8 cellular contexts compared by ENCODE assay signal in genomic region chr3:47475570-47476329, GRCh38. TPM values are rescaled to one million over a fixed set of nuclear protein-coding genes. Genes with fewer than 3 reads are reported as not detected.
DNase-seq lines count a peak whose midpoint lies in the region; ATAC-seq, FAIRE-seq and TF ChIP-seq lines count a peak whose summit lies in the region.

Gene SCAP (minus strand): TSS chr3:47475941. CDS start chr3:47442993, 32,948 bp downstream.

- H3K27ac ChIP-seq in OCI-LY3 (ENCODE audit: low read length) (peak within 1 kb of the TSS; percentile 50), endothelial cell of umbilical vein (ENCODE audit: insufficient read depth, low read depth, low read length) (no peak within 1 kb of the TSS)

- peak; percentile 94 for DNase-seq in DMS 273 (lab: John Stamatoyannopoulos, UW; ENCODE audit: unreplicated experiment)
- DNase-seq in HUDEP-2 (lab: John Stamatoyannopoulos, UW; ENCODE audit: unreplicated experiment in 76 of 76), result peak in 75 of 76 experiments; percentile 47 to 95 (median 91)
- peak; percentile 100 for DNase-seq in activated CD8-positive, alpha-beta memory T cell treated with anti-CD3 and anti-CD28 coated beads, Interleukin-2, amount 50 U/mL, for 48 hours
- DNase-seq in endothelial cell of umbilical vein (ENCODE audit: low read depth, low spot score), result peak; percentile 85
- peak; percentile 68 for DNase-seq in middle frontal gyrus (ENCODE audit: extremely low spot score, low spot score)
- DNase-seq in stimulated activated CD8-positive, alpha-beta memory T cell treated with anti-CD3 and anti-CD28 coated beads, Interleukin-2, amount 100 ng/mL, for 1 hour (ENCODE audit: low read depth in 2 of 2), result peak; percentile 93 to 95

- H3K9ac ChIP-seq in OCI-LY3 (ENCODE audit: low read length) (peak within 1 kb of the TSS; percentile 79), endothelial cell of umbilical vein (replicated peaks; ENCODE audit: extremely low read depth, insufficient read depth, low read length) (peak within 1 kb of the TSS; percentile 26)

- CTCF ChIA-PET in endothelial cell of umbilical vein (lab: Charles Lee), result interaction anchor here (0.6 to 4.9 kb wide), 9 partner anchors 9 to 54 kb away, joined by 3 to 79 read pairs (median 3); no protein-coding TSS in a partner anchor

- peak; percentile 89 for ATAC-seq in GM21390 (IDR thresholded peaks at IDR 0.05; ENCODE audit: unreplicated experiment)

- TF ChIP-seq CTCF in OCI-LY3 (IDR thresholded peaks at IDR 0.05; ENCODE audit: low read depth, low read length), result peak; percentile 79
- peak; percentile 84 to 95 for TF ChIP-seq CTCF in endothelial cell of umbilical vein (IDR thresholded peaks at IDR 0.05; ENCODE audit: extremely low read depth in 1 of 2, insufficient read depth in 1 of 2, low read depth in 1 of 2, low read length in 2 of 2)

- dilution Hi-C loops in endothelial cell of umbilical vein (cut with MboI; ENCODE audit: extremely low pct_ligation_motif_present, low sequenced_read_pairs), result no loop called here

- no peaks in the 10 kb centered on the region for H3K9me1 ChIP-seq in endothelial cell of umbilical vein (replicated peaks; ENCODE audit: control insufficient read depth, extremely low read depth, insufficient read depth, low read length)

- peaks cover 48% of the 10 kb centered on the region for H3K79me2 ChIP-seq in OCI-LY3 (ENCODE audit: low read length)
- peaks cover 23% of the 10 kb centered on the region for H3K79me2 ChIP-seq in endothelial cell of umbilical vein (ENCODE audit: control insufficient read depth, insufficient read depth, low read length)

- H3K36me3 ChIP-seq in OCI-LY3 (replicated peaks; ENCODE audit: low read depth, low read length) (peaks cover 6% of the 10 kb centered on the region), endothelial cell of umbilical vein (ENCODE audit: control insufficient read depth in 2 of 2, extremely low read depth in 1 of 2, insufficient read depth in 2 of 2, low read length in 2 of 2) (no peaks in the 10 kb centered on the region)

- intact Hi-C loops in endothelial cell of umbilical vein (cut with micrococcal nuclease), result loop anchor here (1.0 to 2.0 kb wide), 3 partner anchors 35 to 311 kb away; partner anchors contain the start of gene SETD2

- H3K4me3 ChIP-seq in OCI-LY3 (ENCODE audit: low read length), result peak within 1 kb of the TSS; percentile 78
- H3K4me3 ChIP-seq in endothelial cell of umbilical vein (replicated peaks in 1 of 3; ENCODE audit: insufficient read depth in 1 of 3, low read depth in 1 of 3, low read length in 3 of 3), result peak within 1 kb of the TSS; percentile 60 to 83 (median 82)

- peak; percentile 15 for TF ChIP-seq POLR2A in endothelial cell of umbilical vein (IDR thresholded peaks at IDR 0.05; ENCODE audit: low read depth, low read length)

- peaks cover 18% of the 10 kb centered on the region for H4K20me1 ChIP-seq in OCI-LY3 (ENCODE audit: insufficient read depth, low read length)
- H4K20me1 ChIP-seq in endothelial cell of umbilical vein (replicated peaks; ENCODE audit: control insufficient read depth, extremely low read depth, insufficient read depth, low read length), result no peaks in the 10 kb centered on the region

- H3K27me3 ChIP-seq in OCI-LY3 (ENCODE audit: low read depth, low read length), result no peaks in the 10 kb centered on the region
- H3K27me3 ChIP-seq in endothelial cell of umbilical vein (ENCODE audit: control insufficient read depth in 2 of 2, insufficient read depth in 2 of 2, low read length in 2 of 2), result no peaks in the 10 kb centered on the region

- peak; percentile 81 for FAIRE-seq in endothelial cell of umbilical vein (lab: Jason Lieb, UNC)

- H3K9me3 ChIP-seq in OCI-LY3 (ENCODE audit: insufficient read depth, low read length) (no peaks in the 10 kb centered on the region), endothelial cell of umbilical vein (replicated peaks; ENCODE audit: control insufficient read depth, insufficient read depth, low read length) (no peaks in the 10 kb centered on the region)

- H3K4me1 ChIP-seq in OCI-LY3 (ENCODE audit: low read length) (peaks cover 14% of the 10 kb centered on the region), endothelial cell of umbilical vein (ENCODE audit: control insufficient read depth, extremely low read depth, insufficient read depth, low read length) (no peaks in the 10 kb centered on the region)

- H3K4me2 ChIP-seq in OCI-LY3 (ENCODE audit: low read length) (peak within 1 kb of the TSS; percentile 73), endothelial cell of umbilical vein (ENCODE audit: insufficient read depth, low read length) (peak within 1 kb of the TSS; percentile 81)

- BruUV-seq in endothelial cell of umbilical vein (replicated peaks; lab: Mats Ljungman, UMichigan), result no TSS peak

- H2AFZ ChIP-seq in OCI-LY3 (ENCODE audit: low read depth, low read length) (peak within 1 kb of the TSS; percentile 98), endothelial cell of umbilical vein (ENCODE audit: low read depth, low read length) (peak within 1 kb of the TSS; percentile 57)

- POLR2A ChIA-PET in endothelial cell of umbilical vein (lab: Charles Lee), result no interaction called here

TF ChIP-seq in endothelial cell of umbilical vein, 7 proteins besides CTCF, POLR2A, EP300 and RAD21:
- peak; percentile 51 for TF ChIP-seq POLR2AphosphoS5 (IDR thresholded peaks at IDR 0.05; ENCODE audit: insufficient read depth, low read depth, low read length)
- TF ChIP-seq FOS (IDR thresholded peaks at IDR 0.05; ENCODE audit: borderline replicate concordance, insufficient read depth, low read length), result no peak
- peak; percentile 72 for TF ChIP-seq MYC (IDR thresholded peaks at IDR 0.05; ENCODE audit: low read depth, low read length)
- TF ChIP-seq MAX (IDR thresholded peaks at IDR 0.05; ENCODE audit: insufficient read depth, insufficient read length), result peak; percentile 87
- no peak for TF ChIP-seq EZH2 (IDR thresholded peaks at IDR 0.05; ENCODE audit: borderline replicate concordance, low read depth, low read length, severe bottlenecking)

RNA-seq across cellular contexts. Expression of gene SCAP, which starts in this region (rescaled TPM):
- 53.6 and 59.0 TPM in 2 replicates for total RNA-seq in endothelial cell of umbilical vein
- polyA plus RNA-seq in endothelial cell of umbilical vein, result 34.7 and 42.9 TPM in 2 replicates
- 21.4 and 22.0 TPM in 2 replicates for polyA plus RNA-seq in endothelial cell of umbilical vein (2011; cell fraction: cytosol; rRNA removed)
- polyA plus RNA-seq in endothelial cell of umbilical vein (2011; cell fraction: nucleus; rRNA removed), result 59.9 and 77.1 TPM in 2 replicates
- polyA plus RNA-seq in endothelial cell of umbilical vein (2012), result 36.4 and 38.3 TPM in 2 replicates
- polyA minus RNA-seq in endothelial cell of umbilical vein, result 69.2 and 71.7 TPM in 2 replicates
- 41.6 TPM for polyA minus RNA-seq in endothelial cell of umbilical vein (2011; cell fraction: cytosol; rRNA and poly(A)+ RNA removed)
- 44.7 and 46.0 TPM in 2 replicates for polyA minus RNA-seq in endothelial cell of umbilical vein (2011; cell fraction: nucleus; rRNA and poly(A)+ RNA removed)
